14 cellular contexts compared by ENCODE assay signal in the genomic region with DNA sequence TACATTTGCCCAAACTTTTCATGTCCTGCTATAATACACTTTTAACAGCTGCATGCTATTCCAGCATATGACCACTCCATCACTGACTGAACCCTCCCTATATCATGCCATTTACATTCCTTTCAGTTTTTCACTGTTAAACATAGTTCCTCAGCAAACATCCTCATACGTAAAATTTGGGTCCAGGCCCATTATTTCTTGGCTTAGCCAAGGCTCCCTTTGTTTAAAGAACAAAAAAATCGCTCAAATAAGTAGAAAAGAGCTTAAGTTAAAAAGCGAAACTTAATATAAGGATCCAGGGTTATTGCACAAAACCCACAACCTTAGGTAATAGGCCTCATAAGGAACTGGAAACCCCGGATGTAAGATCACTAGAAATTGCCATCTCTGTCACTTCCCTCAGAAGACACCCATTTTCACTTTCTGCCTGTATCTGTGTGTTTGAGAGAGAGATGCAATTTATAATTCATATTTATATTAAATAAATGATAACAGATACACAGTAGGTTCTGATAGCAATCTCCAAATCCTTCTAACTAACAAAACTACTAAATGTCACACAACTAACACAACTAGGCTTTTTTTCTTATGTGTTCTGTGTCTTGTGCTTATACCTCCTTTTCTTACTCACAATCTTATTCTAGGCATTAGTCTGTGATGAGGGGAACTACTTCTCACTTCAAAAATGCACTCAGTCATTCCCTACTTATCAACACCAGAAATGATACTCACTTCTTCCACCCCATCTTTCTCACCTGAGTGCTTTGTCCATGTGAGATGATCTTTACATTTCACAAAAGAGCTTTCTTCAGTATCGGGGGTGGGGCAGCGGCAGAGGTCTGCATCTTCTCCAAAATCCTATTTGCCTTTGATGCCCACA. TPM values are rescaled to one million over a fixed set of nuclear protein-coding genes. Genes with fewer than 3 reads are reported as not detected.
DNase-seq lines count a peak whose midpoint lies in the region; ATAC-seq, FAIRE-seq and TF ChIP-seq lines count a peak whose summit lies in the region.
"Had no signal": no experiment of that assay in that cellular context is flagged by ENCODE, and none has a peak within 500 bp of the region (broad histone marks: within the 10 kb centered on the region; RNA-seq: fewer than 3 reads in every experiment).

No MANE protein-coding gene starts in this region.

- DNase-seq in right lobe of liver (no peak), HepG2 (ENCODE audit: low spot score) (no peak), NOMO-1 treated with DMSO at 0.1 percent for 48 hours (lab: John Stamatoyannopoulos, UW; ENCODE audit: unreplicated experiment) (peak; percentile 96), H1 (ENCODE audit: low read depth in 1 of 2, low spot score in 2 of 2) (no peak), middle frontal gyrus (ENCODE audit: extremely low spot score, low spot score) (no peak), G401 (ENCODE audit: low spot score) (no peak), gastrocnemius medialis (no peak)
- DNase-seq: ACHN; foreskin fibroblast; NCI-H2171 treated with DMSO at 0.1 percent for 48 hours; stimulated activated CD4-positive, alpha-beta T cell treated with anti-CD3 and anti-CD28 coated beads, Interleukin-1b, Interleukin-23, amount 100 ng/mL, for 48 hours; stimulated activated CD8-positive, alpha-beta memory T cell treated with anti-CD3 and anti-CD28 coated beads, Interleukin-4, amount 100 ng/mL, for 48 hours had no signal

- H3K18ac ChIP-seq in H1 (ENCODE audit: extremely low read depth, low read length), result no peak overlapping the region

- no peak overlapping the region for H3K56ac ChIP-seq in H1 (replicated peaks; ENCODE audit: insufficient read length, low read depth, low read length)

- H2AK5ac ChIP-seq in H1 (ENCODE audit: low read depth, low read length), result no peak overlapping the region

- no peak overlapping the region for H2BK120ac ChIP-seq in H1 (replicated peaks; ENCODE audit: low read depth, low read length)

- FAIRE-seq in HepG2 (lab: Jason Lieb, UNC) (no peak), H1 (lab: Jason Lieb, UNC) (no peak)

- H3K4ac ChIP-seq in H1 (replicated peaks; ENCODE audit: insufficient read length, low read depth, low read length), result no peak overlapping the region

- H3K9ac ChIP-seq in HepG2 (ENCODE audit: insufficient read depth, low read depth, low read length) (no peak overlapping the region), H1 (replicated peaks in 1 of 4; ENCODE audit: extremely low read depth in 1 of 4, low read depth in 3 of 4, low read length in 3 of 4) (no peak overlapping the region)

- TF ChIP-seq EP300 in HepG2 (IDR thresholded peaks at IDR 0.05; ENCODE audit: low read depth in 2 of 2, low read length in 2 of 2), result no peak
- TF ChIP-seq EP300 in HepG2 (CRISPR knock-in tag; IDR thresholded peaks at IDR 0.05; ENCODE audit: borderline replicate concordance), result no peak
- no peak for TF ChIP-seq EP300 in H1 (IDR thresholded peaks at IDR 0.05; ENCODE audit: borderline replicate concordance in 1 of 2, low read depth in 2 of 2, low read length in 2 of 2)

- no peaks in the 10 kb centered on the region for H3K23me2 ChIP-seq in H1 (ENCODE audit: low read depth, low read length)

- H3K27me3 ChIP-seq in right lobe of liver (no peaks in the 10 kb centered on the region), HepG2 (ENCODE audit: control insufficient read depth in 1 of 2, insufficient read depth in 2 of 2, low read length in 2 of 2) (no peaks in the 10 kb centered on the region), H1 (replicated peaks in 1 of 4; ENCODE audit: control insufficient read depth in 3 of 4, extremely low read depth in 1 of 4, insufficient read depth in 3 of 4, low read length in 3 of 4) (no peaks in the 10 kb centered on the region), gastrocnemius medialis (no peaks in the 10 kb centered on the region)
- H3K27me3 ChIP-seq: ascending aorta had no signal

- no peak overlapping the region; the same call in 1 of the 2 replicates for H2BK5ac ChIP-seq in H1 (ENCODE audit: low read depth, low read length)

- no peak overlapping the region for H4K5ac ChIP-seq in H1 (ENCODE audit: insufficient read length, low read depth, low read length)

- no peak overlapping the region for H2BK20ac ChIP-seq in H1 (ENCODE audit: low read length)

- TF ChIP-seq RAD21 in HepG2 (CRISPR knock-in tag; IDR thresholded peaks at IDR 0.05) (no peak), H1 (IDR thresholded peaks at IDR 0.05 in 1 of 2, conservative IDR thresholded peaks at IDR 0.05 in 1 of 2; ENCODE audit: low read depth in 2 of 2, low read length in 2 of 2) (no peak)

- H3K79me1 ChIP-seq in H1 (ENCODE audit: low read depth, low read length), result no peaks in the 10 kb centered on the region

- CTCF ChIA-PET in HepG2 (lab: Yijun Ruan, JAX; ENCODE audit: low intra/inter-chr PET ratio, low total read pairs), result no interaction called here
- CTCF ChIA-PET in H1 (lab: Charles Lee; ENCODE audit: partially characterized antibody), result interaction anchor here (1.3 to 1.4 kb wide), 2 partner anchors 31 to 118 kb away, joined by 3 to 4 read pairs; no protein-coding TSS in a partner anchor

- no peak overlapping the region for H3K14ac ChIP-seq in H1 (ENCODE audit: insufficient read length)

- ATAC-seq in right lobe of liver, result peak in 3 of 4 donors; percentile 26 to 57 (median 46)
- no peak for ATAC-seq in HepG2
- ATAC-seq in HG02938 (IDR thresholded peaks at IDR 0.05; ENCODE audit: unreplicated experiment), result no peak
- no peak for ATAC-seq in gastrocnemius medialis

- in situ Hi-C loops in HepG2 (cut with HindIII; ENCODE audit: extremely low pct_ligation_motif_present, low pct_unique_long_range_greater_than_20kb) (no loop called here), G401 (cut with HindIII; ENCODE audit: low sequenced_read_pairs) (no loop called here), gastrocnemius medialis (cut with MboI; ENCODE audit: low sequenced_read_pairs in 4 of 4) (no loop called here)

- BruUV-seq in HepG2 (replicated peaks; lab: Mats Ljungman, UMichigan), result no TSS peak

- no peaks in the 10 kb centered on the region for H3K9me3 ChIP-seq in right lobe of liver
- H3K9me3 ChIP-seq in HepG2 (ENCODE audit: low read length), result no peaks in the 10 kb centered on the region
- peaks cover 0 to 2% of the 10 kb centered on the region in 2 experiments; a peak in 1 of 4 replicates for H3K9me3 ChIP-seq in H1 (ENCODE audit: insufficient read depth in 2 of 2, low read depth in 1 of 2, low read length in 1 of 2)
- H3K9me3 ChIP-seq in gastrocnemius medialis, result no peaks in the 10 kb centered on the region
- H3K9me3 ChIP-seq: ascending aorta had no signal

- 60% methylated on average over 6 of the region's 6 CpGs for WGBS in right lobe of liver (ENCODE audit: insufficient coverage, low coverage, low lambda C conversion rate, missing lambda C conversion rate)
- WGBS in HepG2 (ENCODE audit: low lambda C conversion rate), result 63% methylated on average over 6 of the region's 6 CpGs
- WGBS in H1 (ENCODE audit: extremely low coverage in 1 of 2, insufficient coverage in 1 of 2, insufficient read length in 1 of 2, insufficient replicate concordance in 2 of 2, low coverage in 1 of 2, low lambda C conversion rate in 2 of 2, missing lambda C conversion rate in 1 of 2), 2 experiments, result 90% methylated on average over 6 of the region's 6 CpGs; no CpG with 5 or more reads in 1 of the 2 experiments

- H3K36me3 ChIP-seq in right lobe of liver, result no peaks in the 10 kb centered on the region
- H3K36me3 ChIP-seq in HepG2 (replicated peaks in 1 of 2; ENCODE audit: control insufficient read depth in 1 of 2, insufficient read depth in 2 of 2, low read length in 2 of 2), result no peaks in the 10 kb centered on the region
- no peaks in the 10 kb centered on the region for H3K36me3 ChIP-seq in H1 (ENCODE audit: control insufficient read depth in 2 of 4, insufficient read depth in 4 of 4, low read length in 3 of 4)
- no peaks in the 10 kb centered on the region for H3K36me3 ChIP-seq in gastrocnemius medialis
- H3K36me3 ChIP-seq: ascending aorta had no signal

- H2AFZ ChIP-seq in HepG2 (ENCODE audit: low read length) (no peak overlapping the region), H1 (ENCODE audit: low read length) (0 out of 2 replicates have a peak overlapping the region, but pooled peaks have one; percentile 56)

- no peak overlapping the region for H3K23ac ChIP-seq in H1 (ENCODE audit: insufficient read length)

- no peaks in the 10 kb centered on the region for H3K79me2 ChIP-seq in HepG2 (ENCODE audit: insufficient read depth, low read length)
- no peaks in the 10 kb centered on the region for H3K79me2 ChIP-seq in H1 (ENCODE audit: control insufficient read depth in 1 of 2, insufficient read depth in 2 of 2, low read length in 2 of 2)

- H3K4me2 ChIP-seq in HepG2 (ENCODE audit: low read depth, low read length), result no peak overlapping the region
- H3K4me2 ChIP-seq in H1 (ENCODE audit: insufficient read depth in 1 of 2, low read depth in 2 of 2, low read length in 2 of 2), result no peak overlapping the region

- no peak overlapping the region for H2BK12ac ChIP-seq in H1 (ENCODE audit: low read depth, low read length)

- intact Hi-C loops in right lobe of liver (cut with DNase I) (no loop called here), HepG2 (cut with micrococcal nuclease; ENCODE audit: unreplicated experiment) (no loop called here), gastrocnemius medialis (cut with DNase I; ENCODE audit: low total_unique reads) (no loop called here)

- no peak overlapping the region for H4K91ac ChIP-seq in H1 (replicated peaks; ENCODE audit: insufficient read length, low read length)

- peaks cover 0 to 4% (median 0%) of the 10 kb centered on the region in 4 donors for H3K4me1 ChIP-seq in right lobe of liver
- H3K4me1 ChIP-seq in HepG2 (ENCODE audit: insufficient read depth, low read length), result peaks cover 31% of the 10 kb centered on the region
- peaks cover 0 to 4% (median 0%) of the 10 kb centered on the region in 4 experiments; a peak in 1 of 7 replicates for H3K4me1 ChIP-seq in H1 (replicated peaks in 1 of 4; ENCODE audit: control insufficient read depth in 3 of 4, insufficient read depth in 4 of 4, low read length in 3 of 4)
- no peaks in the 10 kb centered on the region for H3K4me1 ChIP-seq in gastrocnemius medialis
- H3K4me1 ChIP-seq: ascending aorta had no signal

- TF ChIP-seq POLR2A in right lobe of liver (IDR thresholded peaks at IDR 0.05) (no peak), HepG2 (IDR thresholded peaks at IDR 0.05; ENCODE audit: insufficient read depth in 1 of 2, low read depth in 2 of 2, low read length in 2 of 2) (no peak), H1 (IDR thresholded peaks at IDR 0.05; ENCODE audit: control extremely low read depth in 1 of 2, low read depth in 2 of 2, low read length in 2 of 2) (no peak), gastrocnemius medialis (IDR thresholded peaks at IDR 0.05) (no peak)

- TF ChIP-seq CTCF in right lobe of liver (IDR thresholded peaks at IDR 0.05) (no peak), HepG2 (CRISPR knock-in tag; IDR thresholded peaks at IDR 0.05) (no peak), H1 (IDR thresholded peaks at IDR 0.05; ENCODE audit: control extremely low read depth in 1 of 3, insufficient read depth in 1 of 3, low read depth in 1 of 3, low read length in 3 of 3) (no peak), gastrocnemius medialis (IDR thresholded peaks at IDR 0.05 in 4 of 5, conservative IDR thresholded peaks at IDR 0.05 in 1 of 5) (no peak)

- H4K20me1 ChIP-seq in HepG2 (ENCODE audit: insufficient read depth, low read length) (no peaks in the 10 kb centered on the region), H1 (replicated peaks in 1 of 2; ENCODE audit: control insufficient read depth in 1 of 2, insufficient read depth in 2 of 2, low read length in 2 of 2) (no peaks in the 10 kb centered on the region)

- no peak overlapping the region for H2BK15ac ChIP-seq in H1 (ENCODE audit: low read length)

- H3K27ac ChIP-seq in right lobe of liver (no peak overlapping the region), HepG2 (ENCODE audit: extremely low read length, insufficient read depth, low read length) (no peak overlapping the region), H1 (ENCODE audit: low read depth, low read length) (no peak overlapping the region), gastrocnemius medialis (peak overlapping the region in 1 of 4 donors; percentile 1)
- H3K27ac ChIP-seq: ascending aorta had no signal

- H3K4me3 ChIP-seq in right lobe of liver, result no peak overlapping the region
- H3K4me3 ChIP-seq in HepG2 (replicated peaks in 1 of 3; ENCODE audit: insufficient read depth in 1 of 3, low read depth in 2 of 3, low read length in 3 of 3), result no peak overlapping the region
- H3K4me3 ChIP-seq in H1 (ENCODE audit: extremely low read depth in 1 of 4, insufficient read depth in 2 of 4, low read depth in 3 of 4, low read length in 4 of 4), result no peak overlapping the region
- no peak overlapping the region for H3K4me3 ChIP-seq in gastrocnemius medialis
- H3K4me3 ChIP-seq: ascending aorta had no signal

- POLR2A ChIA-PET in HepG2 (lab: Yijun Ruan, JAX) (no interaction called here), H1 (lab: Charles Lee; ENCODE audit: partially characterized antibody) (interaction anchor here (0.8 to 1.6 kb wide), 4 partner anchors 8 to 147 kb away, joined by 3 to 7 read pairs (median 4); no protein-coding TSS in a partner anchor)

- H4K8ac ChIP-seq in H1 (ENCODE audit: extremely low read depth, insufficient read depth, low read length), result no peak overlapping the region

RNA-seq across cellular contexts. Expression of a gene that starts 59.9 kb away (rescaled TPM):
- total RNA-seq in right lobe of liver (1 to 10 TPM in 5 of 6 experiments, under 1 TPM in 1; 0.99 to 3.5 (median 2.1) TPM), HepG2 (2016; rRNA removed; fragmentation: Illumina TruSeq; extraction: Trizol) (0.69 and 0.74 TPM in 2 replicates), gastrocnemius medialis (1 to 10 TPM; 2.3 to 7.0 (median 3.3) TPM)
- 0.26 and 0.30 TPM in 2 replicates for total RNA-seq in HepG2 (2016; cell fraction: cytosol; rRNA removed; fragmentation: Illumina TruSeq; extraction: Trizol; ENCODE audit: low read depth)
- total RNA-seq in HepG2 (2016; cell fraction: insoluble cytoplasmic fraction; rRNA removed; fragmentation: Illumina TruSeq; extraction: Trizol), result 0.59 and 0.67 TPM in 2 replicates
- total RNA-seq in HepG2 (2016; cell fraction: membrane; rRNA removed; fragmentation: Illumina TruSeq; extraction: Trizol), result 0.86 and 0.96 TPM in 2 replicates
- 0.59 and 0.60 TPM in 2 replicates for total RNA-seq in HepG2 (2016; cell fraction: nucleus; rRNA removed; fragmentation: Illumina TruSeq; extraction: Trizol)
- polyA plus RNA-seq in HepG2 (2011; rRNA removed) (0.61 and 0.71 TPM in 2 replicates), H1 (2011; rRNA removed) (0.13 and 0.20 TPM in 2 replicates)
- polyA plus RNA-seq in HepG2 (2011; cell fraction: cytosol; rRNA removed), result 0.25 and 0.51 TPM in 2 replicates
- polyA plus RNA-seq in HepG2 (2011; cell fraction: nucleus; rRNA removed), result 0.18 and 0.38 TPM in 2 replicates
- 1.4 and 1.7 TPM in 2 replicates for polyA plus RNA-seq in HepG2 (2012)
- polyA plus RNA-seq in HepG2 (2016; cell fraction: cytosol; fragmentation: Illumina TruSeq; extraction: Trizol; ENCODE audit: low read depth), result 0.61 and 0.63 TPM in 2 replicates
- 1.6 and 1.8 TPM in 2 replicates for polyA plus RNA-seq in HepG2 (2016; cell fraction: insoluble cytoplasmic fraction; fragmentation: Illumina TruSeq; extraction: Trizol; ENCODE audit: low read depth)
- 1.3 and 1.4 TPM in 2 replicates for polyA plus RNA-seq in HepG2 (2016; cell fraction: membrane; fragmentation: Illumina TruSeq; extraction: Trizol; ENCODE audit: low read depth)
- 1.5 and 1.8 TPM in 2 replicates for polyA plus RNA-seq in HepG2 (2016; cell fraction: nucleus; fragmentation: Illumina TruSeq; extraction: Trizol; ENCODE audit: insufficient read depth, low read depth)
- polyA minus RNA-seq in HepG2 (2011; rRNA and poly(A)+ RNA removed; ENCODE audit: low replicate concordance), result 0.32 and 1.2 TPM in 2 replicates
- 0.26 and 0.49 TPM in 2 replicates for polyA minus RNA-seq in HepG2 (2011; cell fraction: cytosol; rRNA and poly(A)+ RNA removed)
- 1.0 and 1.1 TPM in 2 replicates for polyA minus RNA-seq in HepG2 (2011; cell fraction: nucleus; rRNA and poly(A)+ RNA removed)
- total RNA-seq in H1 (2021; fragmentation: NEBNext Ultra II Directional; extraction: Animal tissue kit (Norgen Biotek cat#: 25700)), result 0.63 and 0.73 TPM in 2 replicates
- 0.23 TPM for polyA plus RNA-seq in H1 (2011; cell fraction: cytosol; rRNA removed)
- 0.11 TPM for polyA plus RNA-seq in H1 (2011; cell fraction: nucleus; rRNA removed)
- 0.20 to 0.37 TPM (median 0.30 TPM) in 4 replicates for polyA plus RNA-seq in H1 (2012, experiment 1 of 2)
- polyA plus RNA-seq in H1 (2012, experiment 2 of 2), result 0.08 TPM
- 0.39 TPM for polyA plus RNA-seq in H1 (2013, experiment 1 of 2)
- 0.40 TPM for polyA plus RNA-seq in H1 (2013, experiment 2 of 2)
- polyA minus RNA-seq in H1 (2011; rRNA and poly(A)+ RNA removed), result 0.32 and 0.41 TPM in 2 replicates
- polyA minus RNA-seq in H1 (2011; cell fraction: cytosol; rRNA and poly(A)+ RNA removed), result 0.29 TPM
- polyA minus RNA-seq in H1 (2011; cell fraction: nucleus; rRNA and poly(A)+ RNA removed), result 1.2 TPM
- total RNA-seq in G401 (2014; rRNA removed; shearing (Covaris generic)), result 0.12 and 0.37 TPM in 2 replicates

Comparison
In these comparisons a context has a peak if more than half of its experiments do, and no peak if none do; other contexts are left out.
1. ATAC-seq: peak in right lobe of liver (3 of 4); none in HepG2 (single experiment), HG02938 (single experiment) and gastrocnemius medialis (0 of 2).